In genomic region chr17:78378225-78379133, GRCh38 we compare ENCODE assay signal across 8 cellular contexts. TPM values are rescaled to one million over a fixed set of nuclear protein-coding genes. Genes with fewer than 3 reads are reported as not detected.
A peak's percentile ranks its signal among the peaks of the same experiment; 100 is the strongest.
DNase-seq lines count a peak whose midpoint lies in the region; ATAC-seq and TF ChIP-seq lines count a peak whose summit lies in the region.

Gene PGS1 (plus strand): TSS chr17:78378649. CDS start chr17:78378666, 17 bp downstream.

- no peaks in the 10 kb centered on the region for H3K36me3 ChIP-seq in lower lobe of right lung

- peak within 1 kb of the TSS; percentile 98 for H3K4me3 Mint-ChIP-seq in activated CD4-positive, alpha-beta memory T cell treated with anti-CD3 and anti-CD28 coated beads, Interleukin-2, amount 10 ng/mL, durations not matched to agents 7 days and 5 days

- ATAC-seq in HG02840 (IDR thresholded peaks at IDR 0.05; ENCODE audit: low FRiP score, unreplicated experiment) = peak; percentile 62
- peak; percentile 79 to 86 for ATAC-seq in lower lobe of right lung
- ATAC-seq in HG02571 (IDR thresholded peaks at IDR 0.05; ENCODE audit: unreplicated experiment) = no peak

- H3K27me3 ChIP-seq in lower lobe of right lung (ENCODE audit: low read depth) = no peaks in the 10 kb centered on the region

- H3K27ac ChIP-seq in lower lobe of right lung = peak within 1 kb of the TSS; percentile 95

- H3K4me1 Mint-ChIP-seq in activated CD4-positive, alpha-beta memory T cell treated with anti-CD3 and anti-CD28 coated beads, Interleukin-2, amount 10 ng/mL, durations not matched to agents 7 days and 5 days = peaks cover 45% of the 10 kb centered on the region

- H3K4me3 ChIP-seq in GM08714 (ENCODE audit: low read length) = peak within 1 kb of the TSS; percentile 96
- peak within 1 kb of the TSS; percentile 80 for H3K4me3 ChIP-seq in lower lobe of right lung

- no peaks in the 10 kb centered on the region for H3K27me3 Mint-ChIP-seq in activated CD4-positive, alpha-beta memory T cell treated with anti-CD3 and anti-CD28 coated beads, Interleukin-2, amount 10 ng/mL, durations not matched to agents 7 days and 5 days

- no peak for TF ChIP-seq CTCF in lower lobe of right lung (IDR thresholded peaks at IDR 0.05)

- CTCF ChIA-PET in activated CD4-positive, alpha-beta memory T cell treated with anti-CD3 and anti-CD28 coated beads, Interleukin-2, amount 10 ng/mL, durations not matched to agents 7 days and 5 days (lab: Charles Lee) = interaction anchor here (1.4 to 9.1 kb wide), 3 partner anchors 13 to 44 kb away, joined by 4 to 74 read pairs (median 5); partner anchors contain the start of gene SOCS3

- H3K9me3 Mint-ChIP-seq in activated CD4-positive, alpha-beta memory T cell treated with anti-CD3 and anti-CD28 coated beads, Interleukin-2, amount 10 ng/mL, durations not matched to agents 7 days and 5 days = no peaks in the 10 kb centered on the region

- intact Hi-C loops in lower lobe of right lung (cut with DNase I) = no loop called here

- H3K9me3 ChIP-seq in lower lobe of right lung = no peaks in the 10 kb centered on the region

- H3K27ac Mint-ChIP-seq in activated CD4-positive, alpha-beta memory T cell treated with anti-CD3 and anti-CD28 coated beads, Interleukin-2, amount 10 ng/mL, durations not matched to agents 7 days and 5 days = peak within 1 kb of the TSS; percentile 91

- H3K4me1 ChIP-seq in lower lobe of right lung = peaks cover 87% of the 10 kb centered on the region

- DNase-seq in NCI-H526 (lab: John Stamatoyannopoulos, UW) (peak; percentile 32 to 86), ecto neural progenitor cell (ENCODE audit: low spot score) (peak; percentile 93), lower lobe of right lung (peak; percentile 91)
- peak; percentile 88 for DNase-seq in activated CD4-positive, alpha-beta memory T cell treated with anti-CD3 and anti-CD28 coated beads, Interleukin-2, amount 10 ng/mL, durations not matched to agents 7 days and 5 days
- DNase-seq in stimulated activated CD4-positive, alpha-beta T cell treated with anti-CD3 and anti-CD28 coated beads, TNF-alpha, amount 100 ng/mL, for 4 hours (ENCODE audit: low read depth in 3 of 3) = peak; percentile 65 to 78 (median 70)

- POLR2A ChIA-PET in activated CD4-positive, alpha-beta memory T cell treated with anti-CD3 and anti-CD28 coated beads, Interleukin-2, amount 10 ng/mL, durations not matched to agents 7 days and 5 days (lab: Charles Lee) = interaction anchor here (0.8 to 2.3 kb wide), 8 partner anchors 14 to 402 kb away, joined by 3 to 10 read pairs (median 4); no protein-coding TSS in a partner anchor

- peaks cover 27% of the 10 kb centered on the region for H3K36me3 Mint-ChIP-seq in activated CD4-positive, alpha-beta memory T cell treated with anti-CD3 and anti-CD28 coated beads, Interleukin-2, amount 10 ng/mL, durations not matched to agents 7 days and 5 days (ENCODE audit: low read depth)

RNA-seq across cellular contexts. Expression of gene PGS1, which starts in this region (rescaled TPM):
- total RNA-seq in activated CD4-positive, alpha-beta memory T cell treated with anti-CD3 and anti-CD28 coated beads, Interleukin-2, amount 10 ng/mL, durations not matched to agents 7 days and 5 days = 10 to 100 TPM; 70.7 to 75.5 TPM
- 90.9 TPM for total RNA-seq in lower lobe of right lung
